In genomic region chr19:10279737-10280442, GRCh38 we compare ENCODE assay signal across 22 cellular contexts. TPM values are rescaled to one million over a fixed set of nuclear protein-coding genes. Genes with fewer than 3 reads are reported as not detected.
DNase-seq lines count a peak whose midpoint lies in the region; ATAC-seq and TF ChIP-seq lines count a peak whose summit lies in the region.
"Had no signal": no experiment of that assay in that cellular context is flagged by ENCODE, and none has a peak within 500 bp of the region (broad histone marks: within the 10 kb centered on the region; RNA-seq: fewer than 3 reads in every experiment).

No MANE protein-coding gene starts in this region.

- peak; percentile 66 for ATAC-seq in activated naive CD8-positive, alpha-beta T cell treated with anti-CD3 and anti-CD28 coated beads, Interleukin-2, amount 10 ng/mL, durations not matched to agents 7 days and 5 days (ENCODE audit: low read depth)
- no peak for ATAC-seq in stimulated activated naive B cell treated with anti-CD40 and anti-IgM and Interleukin-4, amounts not matched to agents 10 μg/mL and 1 μg/mL and 100 μg/mL, for 72 hours (replicated peaks)
- ATAC-seq in HG03280 (IDR thresholded peaks at IDR 0.05; ENCODE audit: unreplicated experiment) (no peak), gastroesophageal sphincter (no peak)
- ATAC-seq: activated CD4-positive, alpha-beta T cell treated with anti-CD3 and anti-CD28 coated beads for 36 hours; stimulated activated naive CD8-positive, alpha-beta T cell treated with anti-CD3 and anti-CD28 coated beads, Interleukin-15, amount 100 ng/mL, for 72 hours had no signal

- peaks cover 11% of the 10 kb centered on the region for H3K4me1 Mint-ChIP-seq in activated naive CD8-positive, alpha-beta T cell treated with anti-CD3 and anti-CD28 coated beads, Interleukin-2, amount 10 ng/mL, durations not matched to agents 7 days and 5 days
- H3K4me1 Mint-ChIP-seq in stimulated activated naive B cell treated with anti-CD40 and anti-IgM and Interleukin-4, amounts not matched to agents 10 μg/mL and 1 μg/mL and 100 μg/mL, for 72 hours = peaks cover 32 to 55% of the 10 kb centered on the region in 2 donors
- H3K4me1 Mint-ChIP-seq: neural crest cell had no signal

- TF ChIP-seq EP300 in gastroesophageal sphincter (IDR thresholded peaks at IDR 0.05) = no peak

- peaks cover 3% of the 10 kb centered on the region for H4K20me1 ChIP-seq in Loucy (ENCODE audit: insufficient read depth, low read length, poor library complexity, severe bottlenecking)

- no peaks in the 10 kb centered on the region for H3K9me2 ChIP-seq in Loucy (replicated peaks; ENCODE audit: low read depth, low read length)

- no peaks in the 10 kb centered on the region for H3K27me3 Mint-ChIP-seq in activated naive CD8-positive, alpha-beta T cell treated with anti-CD3 and anti-CD28 coated beads, Interleukin-2, amount 10 ng/mL, durations not matched to agents 7 days and 5 days
- no peaks in the 10 kb centered on the region for H3K27me3 Mint-ChIP-seq in stimulated activated naive B cell treated with anti-CD40 and anti-IgM and Interleukin-4, amounts not matched to agents 10 μg/mL and 1 μg/mL and 100 μg/mL, for 72 hours
- H3K27me3 Mint-ChIP-seq: activated CD4-positive, alpha-beta T cell treated with anti-CD3 and anti-CD28 coated beads for 36 hours; stimulated activated naive CD8-positive, alpha-beta T cell treated with anti-CD3 and anti-CD28 coated beads, Interleukin-15, amount 100 ng/mL, for 72 hours had no signal

- peaks cover 16% of the 10 kb centered on the region for H3K36me3 Mint-ChIP-seq in activated naive CD8-positive, alpha-beta T cell treated with anti-CD3 and anti-CD28 coated beads, Interleukin-2, amount 10 ng/mL, durations not matched to agents 7 days and 5 days
- peaks cover 57 to 65% of the 10 kb centered on the region in 2 donors for H3K36me3 Mint-ChIP-seq in stimulated activated naive B cell treated with anti-CD40 and anti-IgM and Interleukin-4, amounts not matched to agents 10 μg/mL and 1 μg/mL and 100 μg/mL, for 72 hours

- H3K4me3 ChIP-seq in Loucy (ENCODE audit: low read length, poor library complexity, severe bottlenecking) (no peak overlapping the region), gastroesophageal sphincter (no peak overlapping the region)
- H3K4me3 ChIP-seq: hepatocyte, uterus had no signal

- TF ChIP-seq POLR2A in gastroesophageal sphincter (IDR thresholded peaks at IDR 0.05) = no peak

- peak overlapping the region; percentile 7 for H3K4me3 Mint-ChIP-seq in activated naive CD8-positive, alpha-beta T cell treated with anti-CD3 and anti-CD28 coated beads, Interleukin-2, amount 10 ng/mL, durations not matched to agents 7 days and 5 days
- peak overlapping the region; percentile 3 to 58 for H3K4me3 Mint-ChIP-seq in stimulated activated naive B cell treated with anti-CD40 and anti-IgM and Interleukin-4, amounts not matched to agents 10 μg/mL and 1 μg/mL and 100 μg/mL, for 72 hours
- H3K4me3 Mint-ChIP-seq: activated CD4-positive, alpha-beta T cell treated with anti-CD3 and anti-CD28 coated beads for 36 hours; neural crest cell; stimulated activated naive CD8-positive, alpha-beta T cell treated with anti-CD3 and anti-CD28 coated beads, Interleukin-15, amount 100 ng/mL, for 72 hours had no signal

- H3K4me2 ChIP-seq in Loucy (ENCODE audit: low read depth, low read length, poor library complexity, severe bottlenecking) = peak overlapping the region; percentile 47
- H3K4me2 ChIP-seq: hepatocyte had no signal

- H3K36me3 ChIP-seq in Loucy (ENCODE audit: insufficient read depth, low read length) (peaks cover 9% of the 10 kb centered on the region; the same call in 1 of the 2 replicates), gastroesophageal sphincter (peaks cover 0 to 39% of the 10 kb centered on the region in 2 donors)
- H3K36me3 ChIP-seq: uterus had no signal

- no peak overlapping the region for H3K27ac ChIP-seq in gastroesophageal sphincter
- H3K27ac ChIP-seq: hepatocyte, uterus had no signal

- POLR2A ChIA-PET in activated naive CD8-positive, alpha-beta T cell treated with anti-CD3 and anti-CD28 coated beads, Interleukin-2, amount 10 ng/mL, durations not matched to agents 7 days and 5 days (lab: Charles Lee) = interaction anchor here (0.6 to 2.5 kb wide), 5 partner anchors 9 to 148 kb away, joined by 3 to 26 read pairs (median 3); partner anchors contain the start of gene ICAM1

- peak overlapping the region; percentile 36 for H3K27ac Mint-ChIP-seq in activated naive CD8-positive, alpha-beta T cell treated with anti-CD3 and anti-CD28 coated beads, Interleukin-2, amount 10 ng/mL, durations not matched to agents 7 days and 5 days
- H3K27ac Mint-ChIP-seq in stimulated activated naive B cell treated with anti-CD40 and anti-IgM and Interleukin-4, amounts not matched to agents 10 μg/mL and 1 μg/mL and 100 μg/mL, for 72 hours = peak overlapping the region; percentile 70
- H3K27ac Mint-ChIP-seq: activated CD4-positive, alpha-beta T cell treated with anti-CD3 and anti-CD28 coated beads for 36 hours; stimulated activated naive CD8-positive, alpha-beta T cell treated with anti-CD3 and anti-CD28 coated beads, Interleukin-15, amount 100 ng/mL, for 72 hours had no signal

- H3K79me2 ChIP-seq in Loucy (ENCODE audit: insufficient read depth, low read length) = no peaks in the 10 kb centered on the region
- H3K79me2 ChIP-seq: hepatocyte had no signal

- DNase-seq in activated gamma-delta T cell treated with Interleukin-2 at 50 U/mL for 16 hours (peak; percentile 17), activated gamma-delta T cell (lab: John Stamatoyannopoulos, UW) (no peak), HuH-7.5 (ENCODE audit: low spot score) (no peak)
- no peak for DNase-seq in activated naive CD8-positive, alpha-beta T cell treated with anti-CD3 and anti-CD28 coated beads, Interleukin-2, amount 10 ng/mL, durations not matched to agents 7 days and 5 days
- no peak for DNase-seq in stimulated activated naive B cell treated with anti-CD40 and anti-IgM and Interleukin-4, amounts not matched to agents 10 μg/mL and 1 μg/mL and 100 μg/mL, for 72 hours
- DNase-seq: ACHN; activated CD4-positive, alpha-beta T cell treated with anti-CD3 and anti-CD28 coated beads for 36 hours; aorta; mesendoderm; NCI-H1930; NCI-H446; NK-92 treated with Interleukin-12 subunit alpha and Interleukin-12 subunit beta, amount 100 ng/mL, for 24 hours; Right ventricle myocardium superior; stimulated activated naive CD8-positive, alpha-beta T cell treated with anti-CD3 and anti-CD28 coated beads, Interleukin-15, amount 100 ng/mL, for 72 hours; T1000; uterus had no signal

- H3F3A ChIP-seq in Loucy (ENCODE audit: low read depth) = no peaks in the 10 kb centered on the region

- no peaks in the 10 kb centered on the region for H3K9me3 Mint-ChIP-seq in activated naive CD8-positive, alpha-beta T cell treated with anti-CD3 and anti-CD28 coated beads, Interleukin-2, amount 10 ng/mL, durations not matched to agents 7 days and 5 days
- H3K9me3 Mint-ChIP-seq in stimulated activated naive B cell treated with anti-CD40 and anti-IgM and Interleukin-4, amounts not matched to agents 10 μg/mL and 1 μg/mL and 100 μg/mL, for 72 hours = no peaks in the 10 kb centered on the region
- H3K9me3 Mint-ChIP-seq: neural crest cell; stimulated activated naive CD8-positive, alpha-beta T cell treated with anti-CD3 and anti-CD28 coated beads, Interleukin-15, amount 100 ng/mL, for 72 hours had no signal

- no peaks in the 10 kb centered on the region for H3K9me3 ChIP-seq in Loucy (ENCODE audit: insufficient read depth, low read depth, low read length)
- no peaks in the 10 kb centered on the region for H3K9me3 ChIP-seq in gastroesophageal sphincter
- H3K9me3 ChIP-seq: uterus had no signal

- peaks cover 9% of the 10 kb centered on the region for H3K4me1 ChIP-seq in Loucy (ENCODE audit: insufficient read depth, low read length, poor library complexity, severe bottlenecking)
- no peaks in the 10 kb centered on the region for H3K4me1 ChIP-seq in gastroesophageal sphincter
- H3K4me1 ChIP-seq: uterus had no signal

- no peak overlapping the region for H3K9ac ChIP-seq in Loucy (ENCODE audit: low read depth, low read length, poor library complexity, severe bottlenecking)

- TF ChIP-seq CTCF in Loucy (conservative IDR thresholded peaks at IDR 0.05; ENCODE audit: low read length) (no peak), gastroesophageal sphincter (IDR thresholded peaks at IDR 0.05) (no peak)

- H3K27me3 ChIP-seq in Loucy (ENCODE audit: insufficient read depth, low read length, poor library complexity, severe bottlenecking) = no peaks in the 10 kb centered on the region
- peaks cover 36% of the 10 kb centered on the region for H3K27me3 ChIP-seq in gastroesophageal sphincter
- H3K27me3 ChIP-seq: hepatocyte, uterus had no signal

- no peak overlapping the region for H2AFZ ChIP-seq in Loucy (ENCODE audit: low read length)
- H2AFZ ChIP-seq: hepatocyte had no signal

- 70 to 71% methylated on average over 1 to 5 of the region's 5 CpGs for WGBS in gastroesophageal sphincter (ENCODE audit: low coverage in 1 of 2), 2 donors

RNA-seq across cellular contexts. Expression of gene ICAM4, which starts 6.9 kb away (rescaled TPM):
- total RNA-seq in activated naive CD8-positive, alpha-beta T cell treated with anti-CD3 and anti-CD28 coated beads, Interleukin-2, amount 10 ng/mL, durations not matched to agents 7 days and 5 days = 1 to 10 TPM; 1.2 to 1.7 TPM
- under 1 TPM in 1 of 4 donors, not detected in 3; 0.47 TPM for total RNA-seq in gastroesophageal sphincter
- total RNA-seq: MCF 10A, neural crest cell had no signal

RNA-seq across cellular contexts. Expression of gene ICAM1, which starts 9.0 kb away (rescaled TPM):
- total RNA-seq in activated naive CD8-positive, alpha-beta T cell treated with anti-CD3 and anti-CD28 coated beads, Interleukin-2, amount 10 ng/mL, durations not matched to agents 7 days and 5 days = 10 to 100 TPM in 1 of 2 experiments, 1 to 10 TPM in 1; 9.5 to 11.7 TPM
- total RNA-seq in gastroesophageal sphincter = 10 to 100 TPM in 3 of 4 donors, 1 to 10 TPM in 1; 8.8 to 33.0 (median 19.6) TPM

RNA-seq across cellular contexts. Expression of gene ICAM5, which starts 9.9 kb away (rescaled TPM):
- total RNA-seq in activated naive CD8-positive, alpha-beta T cell treated with anti-CD3 and anti-CD28 coated beads, Interleukin-2, amount 10 ng/mL, durations not matched to agents 7 days and 5 days = under 1 TPM; 0.62 to 0.83 TPM
- total RNA-seq in gastroesophageal sphincter = under 1 TPM in 3 of 4 donors, not detected in 1; 0.12 to 0.54 (median 0.47) TPM
- total RNA-seq: neural crest cell had no signal

RNA-seq across cellular contexts. Expression of gene MRPL4, which starts 27.9 kb away (rescaled TPM):
- 10 to 100 TPM; 55.8 to 59.9 TPM for total RNA-seq in activated naive CD8-positive, alpha-beta T cell treated with anti-CD3 and anti-CD28 coated beads, Interleukin-2, amount 10 ng/mL, durations not matched to agents 7 days and 5 days
- 10 to 100 TPM; 45.8 to 86.0 (median 51.9) TPM for total RNA-seq in gastroesophageal sphincter

RNA-seq across cellular contexts. Expression of gene ZGLP1, which starts 29.7 kb away (rescaled TPM):
- 1 to 10 TPM; 3.9 to 5.0 TPM for total RNA-seq in activated naive CD8-positive, alpha-beta T cell treated with anti-CD3 and anti-CD28 coated beads, Interleukin-2, amount 10 ng/mL, durations not matched to agents 7 days and 5 days
- total RNA-seq in gastroesophageal sphincter = 1 to 10 TPM in 2 of 4 donors, under 1 TPM in 1, not detected in 1; 0.81 to 2.5 (median 1.1) TPM
